Comparison of ENCODE assay signal across 1 cellular context in the genomic region with DNA sequence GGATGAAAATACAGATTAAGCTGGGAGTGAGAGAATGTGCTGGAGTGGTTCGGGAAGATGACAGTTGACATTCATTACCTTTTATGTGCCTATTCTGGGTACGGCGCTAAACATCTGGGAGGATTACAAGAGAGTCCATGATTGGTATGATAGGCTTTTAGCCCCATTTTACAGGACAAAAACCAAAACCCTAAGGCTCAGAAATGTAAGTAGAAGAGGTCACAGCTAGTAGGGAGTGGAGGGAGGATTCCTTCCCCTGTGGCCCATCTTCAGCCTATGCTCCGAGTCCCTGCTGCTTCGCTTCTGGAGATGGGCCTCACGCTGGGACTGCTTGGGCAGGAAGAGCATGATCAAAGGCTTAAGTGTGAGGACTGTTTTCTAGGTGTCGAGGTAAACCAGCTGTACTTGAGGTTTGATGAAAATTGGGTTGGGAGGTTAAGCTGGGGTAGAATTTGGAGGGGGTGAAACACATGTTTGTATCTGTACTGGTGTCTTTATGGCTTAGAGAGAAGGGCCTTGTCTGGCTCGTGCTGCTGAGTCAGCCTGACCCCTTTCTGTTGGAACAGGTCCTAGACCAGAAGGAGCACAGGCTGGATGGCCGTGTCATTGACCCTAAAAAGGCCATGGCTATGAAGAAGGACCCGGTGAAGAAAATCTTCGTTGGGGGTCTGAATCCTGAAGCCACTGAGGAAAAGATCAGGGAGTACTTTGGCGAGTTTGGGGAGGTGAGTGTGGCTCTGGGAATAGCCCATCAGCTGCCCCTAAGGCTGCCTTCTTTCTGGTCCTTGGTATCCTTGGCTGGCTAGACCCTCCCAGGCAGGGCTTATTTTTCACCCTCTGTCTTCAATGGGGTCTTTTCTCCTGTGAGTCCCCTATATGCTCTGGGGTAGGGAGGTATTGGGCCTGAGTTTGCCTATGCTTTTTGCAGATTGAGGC.
TF ChIP-seq lines count a peak whose summit lies in the region.

No MANE protein-coding gene starts in this region.

TF ChIP-seq in HepG2, 621 proteins besides CTCF, POLR2A, EP300 and RAD21:
- 0 out of 2 replicates have a peak, but pooled peaks have one; percentile 47 for TF ChIP-seq ATF7-NPFF (CRISPR knock-in tag; IDR thresholded peaks at IDR 0.05; ENCODE audit: low read depth)
- TF ChIP-seq PRMT3 (CRISPR knock-in tag; IDR thresholded peaks at IDR 0.05; ENCODE audit: borderline replicate concordance, low read depth) = 0 out of 2 replicates have a peak, but pooled peaks have one; percentile 40
- TF ChIP-seq ZNF121 (CRISPR knock-in tag; IDR thresholded peaks at IDR 0.05) = no peak
- no peak for TF ChIP-seq ZBTB46 (CRISPR knock-in tag; IDR thresholded peaks at IDR 0.05; ENCODE audit: borderline replicate concordance)
- TF ChIP-seq, protein P1, sequence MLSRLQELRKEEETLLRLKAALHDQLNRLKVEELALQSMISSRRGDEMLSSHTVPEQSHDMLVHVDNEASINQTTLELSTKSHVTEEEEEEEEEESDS (CRISPR knock-in tag; IDR thresholded peaks at IDR 0.05; ENCODE audit: borderline replicate concordance) = 0 out of 2 replicates have a peak, but pooled peaks have one; percentile 29
- 0 out of 2 replicates have a peak, but pooled peaks have one; percentile 26 for TF ChIP-seq SSRP1 (CRISPR knock-in tag; IDR thresholded peaks at IDR 0.05)
- TF ChIP-seq ZNF605 (CRISPR knock-in tag; IDR thresholded peaks at IDR 0.05) = 0 out of 2 replicates have a peak, but pooled peaks have one; percentile 20
